In genomic region chr11:48002565-48002964, GRCh38 we compare ENCODE assay signal across 13 cellular contexts. TPM values are rescaled to one million over a fixed set of nuclear protein-coding genes. Genes with fewer than 3 reads are reported as not detected.
DNase-seq lines count a peak whose midpoint lies in the region; ATAC-seq and TF ChIP-seq lines count a peak whose summit lies in the region.
"Had no signal": no experiment of that assay in that cellular context is flagged by ENCODE, and none has a peak within 500 bp of the region (broad histone marks: within the 10 kb centered on the region; RNA-seq: fewer than 3 reads in every experiment).

No MANE protein-coding gene starts in this region.

- DNase-seq in NCI-H2029 (lab: John Stamatoyannopoulos, UW) = peak; percentile 56
- DNase-seq in NCI-H2029 treated with DMSO at 0.1 percent for 48 hours (lab: John Stamatoyannopoulos, UW) = no peak
- DNase-seq in GM23338 (ENCODE audit: low spot score) = no peak
- no peak for DNase-seq in activated T-helper 1 cell treated with anti-CD3 and anti-CD28 coated beads, Interleukin-12 subunit alpha, Interleukin-12 subunit beta, Interleukin-2, Interleukin-4 antibody, amounts not matched to agents 30 ng/mL and 10 ng/mL and 1 ng/mL, durations not matched to agents 14 hours and 24 hours and 36 hours (ENCODE audit: low spot score)
- no peak for DNase-seq in natural killer cell
- no peak for DNase-seq in Calu3
- no peak for DNase-seq in COR-L47 (lab: John Stamatoyannopoulos, UW)
- DNase-seq: ACHN; hypothalamus; MM.1S; stimulated activated CD4-positive, alpha-beta T cell treated with anti-CD3 and anti-CD28 coated beads, Interleukin-4, amount 100 ng/mL, for 4 hours; substantia nigra had no signal

- H3K4me1 Mint-ChIP-seq in GM23338 (peaks cover 36% of the 10 kb centered on the region), natural killer cell (peaks cover 77 to 78% of the 10 kb centered on the region in 2 donors), Calu3 (ENCODE audit: low read depth, unreplicated experiment) (peaks cover 76% of the 10 kb centered on the region)
- H3K4me1 Mint-ChIP-seq in activated T-helper 1 cell treated with anti-CD3 and anti-CD28 coated beads, Interleukin-12 subunit alpha, Interleukin-12 subunit beta, Interleukin-2, Interleukin-4 antibody, amounts not matched to agents 30 ng/mL and 10 ng/mL and 1 ng/mL, durations not matched to agents 14 hours and 24 hours and 36 hours (ENCODE audit: low read depth) = peaks cover 84% of the 10 kb centered on the region

- H3K27ac ChIP-seq in GM23338 (ENCODE audit: low read depth) = no peak overlapping the region

- H3F3A ChIP-seq in GM23338 (replicated peaks; ENCODE audit: low read depth) = 0 out of 2 replicates have a peak, but pooled peaks cover 3% of the 10 kb centered on the region

- H2AFZ ChIP-seq in GM23338 = no peak overlapping the region

- H3K27me3 Mint-ChIP-seq in GM23338 (ENCODE audit: insufficient read depth, low read depth, poor library complexity) (peaks cover 9% of the 10 kb centered on the region), natural killer cell (ENCODE audit: low read depth in 2 of 2) (no peaks in the 10 kb centered on the region), Calu3 (ENCODE audit: unreplicated experiment) (no peaks in the 10 kb centered on the region)
- H3K27me3 Mint-ChIP-seq in activated T-helper 1 cell treated with anti-CD3 and anti-CD28 coated beads, Interleukin-12 subunit alpha, Interleukin-12 subunit beta, Interleukin-2, Interleukin-4 antibody, amounts not matched to agents 30 ng/mL and 10 ng/mL and 1 ng/mL, durations not matched to agents 14 hours and 24 hours and 36 hours (ENCODE audit: insufficient read depth) = no peaks in the 10 kb centered on the region

- ATAC-seq in GM23338 = no peak
- no peak for ATAC-seq in natural killer cell
- no peak for ATAC-seq in HG03175 (IDR thresholded peaks at IDR 0.05; ENCODE audit: unreplicated experiment)

- no peaks in the 10 kb centered on the region for H3K9me2 ChIP-seq in GM23338 (ENCODE audit: insufficient read depth)

- H3K36me3 Mint-ChIP-seq in GM23338 (ENCODE audit: low read depth) (no peaks in the 10 kb centered on the region), natural killer cell (no peaks in the 10 kb centered on the region), Calu3 (ENCODE audit: insufficient read depth, unreplicated experiment) (peaks cover 14% of the 10 kb centered on the region)
- H3K36me3 Mint-ChIP-seq in activated T-helper 1 cell treated with anti-CD3 and anti-CD28 coated beads, Interleukin-12 subunit alpha, Interleukin-12 subunit beta, Interleukin-2, Interleukin-4 antibody, amounts not matched to agents 30 ng/mL and 10 ng/mL and 1 ng/mL, durations not matched to agents 14 hours and 24 hours and 36 hours (ENCODE audit: low read depth) = peaks cover 5% of the 10 kb centered on the region

- BruUV-seq in Calu3 (replicated peaks; lab: Mats Ljungman, UMichigan) = no TSS peak

- intact Hi-C loops in activated T-helper 1 cell treated with anti-CD3 and anti-CD28 coated beads, Interleukin-12 subunit alpha, Interleukin-12 subunit beta, Interleukin-2, Interleukin-4 antibody, amounts not matched to agents 30 ng/mL and 10 ng/mL and 1 ng/mL, durations not matched to agents 14 hours and 24 hours and 36 hours (cut with micrococcal nuclease) = loop anchor here (10.0 kb wide), 1 partner anchor 488 kb away; no protein-coding TSS in a partner anchor
- intact Hi-C loops in natural killer cell (cut with micrococcal nuclease) = loop anchor here (5.0 kb wide), 1 partner anchor 235 kb away; the partner anchor contains the start of gene FNBP4
- intact Hi-C loops in Calu3 (cut with micrococcal nuclease; ENCODE audit: unreplicated experiment) = no loop called here

- peaks cover 18% of the 10 kb centered on the region for H3K4me1 ChIP-seq in GM23338 (ENCODE audit: insufficient read depth)

- no peaks in the 10 kb centered on the region for H3K27me3 ChIP-seq in GM23338 (ENCODE audit: insufficient read depth)

- H3K4me3 ChIP-seq in GM23338 = no peak overlapping the region

- H3K79me2 ChIP-seq in GM23338 (replicated peaks; ENCODE audit: insufficient read depth) = peaks cover 46% of the 10 kb centered on the region

- no peaks in the 10 kb centered on the region for H4K20me1 ChIP-seq in GM23338 (replicated peaks; ENCODE audit: insufficient read depth)

- H3K4me3 Mint-ChIP-seq in GM23338 (no peak overlapping the region), natural killer cell (peak overlapping the region; percentile 73), Calu3 (ENCODE audit: low read depth, unreplicated experiment) (no peak overlapping the region)
- peak overlapping the region; percentile 72 for H3K4me3 Mint-ChIP-seq in activated T-helper 1 cell treated with anti-CD3 and anti-CD28 coated beads, Interleukin-12 subunit alpha, Interleukin-12 subunit beta, Interleukin-2, Interleukin-4 antibody, amounts not matched to agents 30 ng/mL and 10 ng/mL and 1 ng/mL, durations not matched to agents 14 hours and 24 hours and 36 hours

- no peaks in the 10 kb centered on the region for H3K36me3 ChIP-seq in GM23338 (ENCODE audit: insufficient read depth)

- H3K27ac Mint-ChIP-seq in GM23338 (0 out of 2 replicates have a peak overlapping the region, but pooled peaks have one; percentile 8), natural killer cell (peak overlapping the region; percentile 95 to 97), Calu3 (ENCODE audit: unreplicated experiment) (no peak overlapping the region)
- H3K27ac Mint-ChIP-seq in activated T-helper 1 cell treated with anti-CD3 and anti-CD28 coated beads, Interleukin-12 subunit alpha, Interleukin-12 subunit beta, Interleukin-2, Interleukin-4 antibody, amounts not matched to agents 30 ng/mL and 10 ng/mL and 1 ng/mL, durations not matched to agents 14 hours and 24 hours and 36 hours = peak overlapping the region; percentile 97

- CTCF ChIA-PET in Calu3 (lab: Charles Lee) = no interaction called here

- H3K4me2 ChIP-seq in GM23338 = no peak overlapping the region

- TF ChIP-seq CTCF in GM23338 (conservative IDR thresholded peaks at IDR 0.05; ENCODE audit: low read depth in 2 of 2) (no peak), natural killer cell (IDR thresholded peaks at IDR 0.05) (no peak), Calu3 (IDR thresholded peaks at IDR 0.05; ENCODE audit: unreplicated experiment) (no peak)

- H3K9me3 Mint-ChIP-seq in GM23338 = no peaks in the 10 kb centered on the region
- no peaks in the 10 kb centered on the region for H3K9me3 Mint-ChIP-seq in activated T-helper 1 cell treated with anti-CD3 and anti-CD28 coated beads, Interleukin-12 subunit alpha, Interleukin-12 subunit beta, Interleukin-2, Interleukin-4 antibody, amounts not matched to agents 30 ng/mL and 10 ng/mL and 1 ng/mL, durations not matched to agents 14 hours and 24 hours and 36 hours
- no peaks in the 10 kb centered on the region for H3K9me3 Mint-ChIP-seq in natural killer cell
- no peaks in the 10 kb centered on the region for H3K9me3 Mint-ChIP-seq in Calu3 (ENCODE audit: low read depth, unreplicated experiment)

TF ChIP-seq in GM23338, 12 proteins besides CTCF, POLR2A, EP300 and RAD21:
- TF ChIP-seq POLR2AphosphoS5 (IDR thresholded peaks at IDR 0.05; ENCODE audit: low read depth) (no peak), REST (IDR thresholded peaks at IDR 0.05; ENCODE audit: unreplicated experiment) (no peak), ZNF331 (CRISPR knock-in tag; IDR thresholded peaks at IDR 0.05; ENCODE audit: low read depth) (no peak), ETS1 (IDR thresholded peaks at IDR 0.05) (no peak), JUNB (IDR thresholded peaks at IDR 0.05; ENCODE audit: unreplicated experiment) (no peak), CREB1 (CRISPR knock-in tag; IDR thresholded peaks at IDR 0.05; ENCODE audit: low read depth) (no peak), STAT1 (IDR thresholded peaks at IDR 0.05; ENCODE audit: unreplicated experiment) (no peak)

RNA-seq across cellular contexts. Expression of gene PTPRJ, which starts 22.2 kb away (rescaled TPM):
- 14.0 and 16.0 TPM in 2 replicates for total RNA-seq in GM23338 (2014; rRNA removed; shearing (Covaris generic))
- polyA plus RNA-seq in GM23338 (2016; fragmentation: Nextera tagmentation; extraction: Ambion mirVana) = 3.8 and 4.2 TPM in 2 replicates
- 69.6 and 70.3 TPM in 2 replicates for total RNA-seq in activated T-helper 1 cell treated with anti-CD3 and anti-CD28 coated beads, Interleukin-12 subunit alpha, Interleukin-12 subunit beta, Interleukin-2, Interleukin-4 antibody, amounts not matched to agents 30 ng/mL and 10 ng/mL and 1 ng/mL, durations not matched to agents 14 hours and 24 hours and 36 hours
- total RNA-seq in natural killer cell (100 to 1,000 TPM; 110 to 127 (median 111) TPM), Calu3 (2022) (42.9 and 59.4 TPM in 2 replicates)

Comparison
In these comparisons a context has a peak if more than half of its experiments do, and no peak if none do; other contexts are left out.
1. H3K4me3 Mint-ChIP-seq: peak in activated T-helper 1 cell treated with anti-CD3 and anti-CD28 coated beads, Interleukin-12 subunit alpha, Interleukin-12 subunit beta, Interleukin-2, Interleukin-4 antibody, amounts not matched to agents 30 ng/mL and 10 ng/mL and 1 ng/mL, durations not matched to agents 14 hours and 24 hours and 36 hours (single experiment) and natural killer cell (single experiment); none in GM23338 (single experiment) and Calu3 (single experiment).